8 cellular contexts compared by ENCODE assay signal in genomic region chr14:23183076-23183475, GRCh38. TPM values are rescaled to one million over a fixed set of nuclear protein-coding genes. Genes with fewer than 3 reads are reported as not detected.
A peak's percentile ranks its signal among the peaks of the same experiment; 100 is the strongest.
DNase-seq lines count a peak whose midpoint lies in the region; ATAC-seq lines count a peak whose summit lies in the region.

No MANE protein-coding gene starts in this region.

- peak overlapping the region; percentile 51 for H3K9ac ChIP-seq in ES-I3 (ENCODE audit: low read depth, low read length)

- ATAC-seq in T-cell (replicated peaks in 1 of 4) (peak in 3 of 4 experiments; percentile 18 to 36 (median 28)), left ventricle myocardium superior (peak; percentile 53), sciatic nerve (peak; percentile 59)

- POLR2A ChIA-PET in T-cell (lab: Charles Lee) = no interaction called here
- POLR2A ChIA-PET in activated CD4-positive, alpha-beta memory T cell treated with anti-CD3 and anti-CD28 coated beads for 36 hours (lab: Charles Lee) = no interaction called here

- no peaks in the 10 kb centered on the region for H3K9me3 Mint-ChIP-seq in T-cell
- H3K9me3 Mint-ChIP-seq in activated CD4-positive, alpha-beta memory T cell treated with anti-CD3 and anti-CD28 coated beads for 36 hours = no peaks in the 10 kb centered on the region

- no peaks in the 10 kb centered on the region for H3K36me3 Mint-ChIP-seq in T-cell
- H3K36me3 Mint-ChIP-seq in activated CD4-positive, alpha-beta memory T cell treated with anti-CD3 and anti-CD28 coated beads for 36 hours = no peaks in the 10 kb centered on the region

- intact Hi-C loops in left ventricle myocardium superior (cut with micrococcal nuclease) = no loop called here
- intact Hi-C loops in sciatic nerve (cut with DNase I) = no loop called here
- intact Hi-C loops in activated CD4-positive, alpha-beta memory T cell treated with anti-CD3 and anti-CD28 coated beads for 36 hours (cut with micrococcal nuclease) = loop anchor here (1.0 to 10.0 kb wide), 2 partner anchors 63 to 198 kb away; partner anchors contain the start of gene AJUBA

- no peaks in the 10 kb centered on the region for H3K9me3 ChIP-seq in ES-I3 (ENCODE audit: control insufficient read depth, insufficient read depth, low read length)

- CTCF ChIA-PET in T-cell (lab: Charles Lee) = interaction anchor here (0.6 to 7.3 kb wide), 4 partner anchors 11 to 114 kb away, joined by 4 to 74 read pairs (median 6); no protein-coding TSS in a partner anchor
- CTCF ChIA-PET in activated CD4-positive, alpha-beta memory T cell treated with anti-CD3 and anti-CD28 coated beads for 36 hours (lab: Charles Lee) = interaction anchor here (1.8 to 11.2 kb wide), 3 partner anchors 63 to 114 kb away, joined by 8 to 223 read pairs (median 10); partner anchors contain the start of gene CEBPE

- H3K27ac Mint-ChIP-seq in T-cell = no peak overlapping the region
- H3K27ac Mint-ChIP-seq in activated CD4-positive, alpha-beta memory T cell treated with anti-CD3 and anti-CD28 coated beads for 36 hours = no peak overlapping the region

- DNase-seq in T-cell (no peak), left ventricle myocardium superior (no peak), sciatic nerve (ENCODE audit: low spot score) (no peak), COLO829 (ENCODE audit: low spot score) (no peak), ureter (ENCODE audit: low spot score) (no peak), LoVo (ENCODE audit: low spot score) (no peak)
- no peak for DNase-seq in activated CD4-positive, alpha-beta memory T cell treated with anti-CD3 and anti-CD28 coated beads for 36 hours

- peaks cover 14% of the 10 kb centered on the region for H3K4me1 ChIP-seq in ES-I3 (ENCODE audit: insufficient read depth, low read length)

- H3K36me3 ChIP-seq in ES-I3 (ENCODE audit: insufficient read depth, low read length) = no peaks in the 10 kb centered on the region

- peaks cover 0 to 24% (median 18%) of the 10 kb centered on the region in 3 donors for H3K4me1 Mint-ChIP-seq in T-cell
- no peaks in the 10 kb centered on the region for H3K4me1 Mint-ChIP-seq in activated CD4-positive, alpha-beta memory T cell treated with anti-CD3 and anti-CD28 coated beads for 36 hours (ENCODE audit: low read depth)

- H3K4me3 Mint-ChIP-seq in T-cell = no peak overlapping the region
- H3K4me3 Mint-ChIP-seq in activated CD4-positive, alpha-beta memory T cell treated with anti-CD3 and anti-CD28 coated beads for 36 hours = no peak overlapping the region

- peaks cover 15 to 24% of the 10 kb centered on the region in 2 donors for H3K27me3 Mint-ChIP-seq in T-cell
- H3K27me3 Mint-ChIP-seq in activated CD4-positive, alpha-beta memory T cell treated with anti-CD3 and anti-CD28 coated beads for 36 hours = peaks cover 18% of the 10 kb centered on the region

RNA-seq across cellular contexts. Expression of gene SLC7A8, which starts 0.4 kb away (rescaled TPM):
- total RNA-seq in T-cell (1 to 10 TPM in 4 of 5 donors, under 1 TPM in 1; 0.33 to 8.1 (median 5.9) TPM), left ventricle myocardium superior (6.4 TPM), sciatic nerve (15.0 TPM), ureter (58.5 TPM)
- 1 to 10 TPM in 1 of 2 experiments, under 1 TPM in 1; 0.83 to 1.7 TPM for total RNA-seq in activated CD4-positive, alpha-beta memory T cell treated with anti-CD3 and anti-CD28 coated beads for 36 hours

RNA-seq across cellular contexts. Expression of gene RNF212B, which starts 54.7 kb away (rescaled TPM):
- 1 to 10 TPM in 1 of 5 donors, not detected in 4; 1.1 TPM for total RNA-seq in T-cell
- total RNA-seq in left ventricle myocardium superior = not detected
- not detected for total RNA-seq in sciatic nerve
- not detected for total RNA-seq in ureter
- total RNA-seq in activated CD4-positive, alpha-beta memory T cell treated with anti-CD3 and anti-CD28 coated beads for 36 hours = not detected
